1 cellular context compared by ENCODE assay signal in the genomic region with DNA sequence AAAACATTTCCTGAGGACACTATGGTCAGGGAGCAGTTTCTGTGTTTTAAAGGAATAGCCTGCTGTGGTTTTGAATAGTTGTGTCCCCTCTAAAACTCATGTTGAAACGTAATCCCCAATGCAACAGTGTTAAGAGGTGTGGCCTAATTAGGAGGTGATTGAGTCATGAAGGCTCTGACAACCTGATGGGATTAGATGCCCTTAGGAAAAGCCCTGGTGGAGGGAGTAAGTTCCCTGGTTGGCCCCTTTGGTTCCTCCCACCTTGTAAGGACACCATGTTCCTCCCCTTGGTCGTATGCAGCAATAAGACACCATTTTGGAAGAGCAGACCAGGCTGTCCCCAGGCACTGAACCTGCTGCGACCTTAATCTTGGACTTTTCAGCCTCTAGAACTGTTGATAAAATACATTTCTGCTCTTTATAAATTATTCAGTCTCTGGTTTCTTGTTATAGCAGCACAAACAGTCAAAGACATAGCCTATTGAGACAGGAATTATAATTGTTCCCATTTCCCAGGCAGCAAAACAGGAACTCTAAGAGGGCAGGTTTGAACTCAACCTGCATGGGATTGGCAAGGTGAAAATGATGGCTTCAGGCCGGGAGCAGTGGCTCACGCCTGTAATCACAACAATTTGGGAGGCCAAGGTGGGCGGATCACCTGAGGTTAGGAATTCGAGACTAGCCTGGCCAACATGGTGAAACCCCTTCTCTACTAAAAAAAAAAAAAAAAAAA.
TF ChIP-seq lines count a peak whose summit lies in the region.

No MANE protein-coding gene starts in this region.

TF ChIP-seq in WTC11, 78 proteins besides CTCF, POLR2A, EP300 and RAD21 (continued from another document):
- TF ChIP-seq, protein P1, sequence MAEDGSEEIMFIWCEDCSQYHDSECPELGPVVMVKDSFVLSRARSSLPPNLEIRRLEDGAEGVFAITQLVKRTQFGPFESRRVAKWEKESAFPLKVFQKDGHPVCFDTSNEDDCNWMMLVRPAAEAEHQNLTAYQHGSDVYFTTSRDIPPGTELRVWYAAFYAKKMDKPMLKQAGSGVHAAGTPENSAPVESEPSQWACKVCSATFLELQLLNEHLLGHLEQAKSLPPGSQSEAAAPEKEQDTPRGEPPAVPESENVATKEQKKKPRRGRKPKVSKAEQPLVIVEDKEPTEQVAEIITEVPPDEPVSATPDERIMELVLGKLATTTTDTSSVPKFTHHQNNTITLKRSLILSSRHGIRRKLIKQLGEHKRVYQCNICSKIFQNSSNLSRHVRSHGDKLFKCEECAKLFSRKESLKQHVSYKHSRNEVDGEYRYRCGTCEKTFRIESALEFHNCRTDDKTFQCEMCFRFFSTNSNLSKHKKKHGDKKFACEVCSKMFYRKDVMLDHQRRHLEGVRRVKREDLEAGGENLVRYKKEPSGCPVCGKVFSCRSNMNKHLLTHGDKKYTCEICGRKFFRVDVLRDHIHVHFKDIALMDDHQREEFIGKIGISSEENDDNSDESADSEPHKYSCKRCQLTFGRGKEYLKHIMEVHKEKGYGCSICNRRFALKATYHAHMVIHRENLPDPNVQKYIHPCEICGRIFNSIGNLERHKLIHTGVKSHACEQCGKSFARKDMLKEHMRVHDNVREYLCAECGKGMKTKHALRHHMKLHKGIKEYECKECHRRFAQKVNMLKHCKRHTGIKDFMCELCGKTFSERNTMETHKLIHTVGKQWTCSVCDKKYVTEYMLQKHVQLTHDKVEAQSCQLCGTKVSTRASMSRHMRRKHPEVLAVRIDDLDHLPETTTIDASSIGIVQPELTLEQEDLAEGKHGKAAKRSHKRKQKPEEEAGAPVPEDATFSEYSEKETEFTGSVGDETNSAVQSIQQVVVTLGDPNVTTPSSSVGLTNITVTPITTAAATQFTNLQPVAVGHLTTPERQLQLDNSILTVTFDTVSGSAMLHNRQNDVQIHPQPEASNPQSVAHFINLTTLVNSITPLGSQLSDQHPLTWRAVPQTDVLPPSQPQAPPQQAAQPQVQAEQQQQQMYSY (CRISPR knock-in tag; IDR thresholded peaks at IDR 0.05) = no peak
- TF ChIP-seq TEAD4 (CRISPR knock-in tag; IDR thresholded peaks at IDR 0.05) = no peak
- no peak for TF ChIP-seq TP53 (CRISPR knock-in tag; IDR thresholded peaks at IDR 0.05)
